ENCODE assay signal across 18 cellular contexts in genomic region chr2:226435146-226435545, GRCh38.
"Had no signal": no experiment of that assay in that cellular context is flagged by ENCODE, and none has a peak within 500 bp of the region (broad histone marks: within the 10 kb centered on the region; RNA-seq: fewer than 3 reads in every experiment).

No MANE protein-coding gene starts in this region.

- ATAC-seq: activated CD4-positive, alpha-beta T cell treated with anti-CD3 and anti-CD28 coated beads for 36 hours; activated CD8-positive, alpha-beta T cell treated with anti-CD3 and anti-CD28 coated beads for 36 hours; activated T-cell treated with anti-CD3 and anti-CD28 coated beads, Interleukin-2, amount 50 U/mL, for 72 hours; esophagus mucosa; left lung had no signal

- H3K4me1 ChIP-seq: left lung had no signal

- H3K9me3 ChIP-seq: left lung had no signal

- H3K36me3 Mint-ChIP-seq: activated naive CD8-positive, alpha-beta T cell treated with anti-CD3 and anti-CD28 coated beads for 36 hours had no signal

- H3K4me1 Mint-ChIP-seq: activated CD4-positive, alpha-beta T cell treated with anti-CD3 and anti-CD28 coated beads for 36 hours; activated naive CD8-positive, alpha-beta T cell treated with anti-CD3 and anti-CD28 coated beads for 36 hours had no signal

- H3K36me3 ChIP-seq: cardiac muscle cell, left lung had no signal

- H3K27ac Mint-ChIP-seq: activated CD4-positive, alpha-beta T cell treated with anti-CD3 and anti-CD28 coated beads for 36 hours; activated CD8-positive, alpha-beta T cell treated with anti-CD3 and anti-CD28 coated beads for 36 hours; activated naive CD8-positive, alpha-beta T cell treated with anti-CD3 and anti-CD28 coated beads for 36 hours; activated T-cell treated with anti-CD3 and anti-CD28 coated beads, Interleukin-2, amount 50 U/mL, for 72 hours had no signal

- H3K27ac ChIP-seq: cardiac muscle cell, left lung, VCaP had no signal

- DNase-seq: activated CD4-positive, alpha-beta T cell treated with anti-CD3 and anti-CD28 coated beads for 36 hours; activated CD8-positive, alpha-beta memory T cell treated with anti-CD3 and anti-CD28 coated beads, Interleukin-2, amount 50 U/mL, for 4 hours; activated CD8-positive, alpha-beta T cell treated with anti-CD3 and anti-CD28 coated beads for 36 hours; activated gamma-delta T cell treated with Interleukin-2 at 50 U/mL for 16 hours; activated naive CD8-positive, alpha-beta T cell treated with anti-CD3 and anti-CD28 coated beads for 36 hours; activated T-cell treated with anti-CD3 and anti-CD28 coated beads, Interleukin-2, amount 50 U/mL, for 72 hours; aorta; islet precursor cell; left lung; mesendoderm; stimulated activated CD4-positive, alpha-beta T cell treated with anti-CD3 and anti-CD28 coated beads, Interleukin-2, amount 100 ng/mL, for 24 hours; stimulated activated naive CD4-positive, alpha-beta T cell; T-helper 1 cell had no signal

- H3K27me3 ChIP-seq: cardiac muscle cell, left lung had no signal

- H3K4me3 Mint-ChIP-seq: activated CD4-positive, alpha-beta T cell treated with anti-CD3 and anti-CD28 coated beads for 36 hours; activated CD8-positive, alpha-beta T cell treated with anti-CD3 and anti-CD28 coated beads for 36 hours; activated naive CD8-positive, alpha-beta T cell treated with anti-CD3 and anti-CD28 coated beads for 36 hours; activated T-cell treated with anti-CD3 and anti-CD28 coated beads, Interleukin-2, amount 50 U/mL, for 72 hours had no signal

- H3K4me3 ChIP-seq: cardiac muscle cell, left lung had no signal

- FAIRE-seq: endometrium, frontal cortex had no signal

- H3K9me3 Mint-ChIP-seq: activated CD8-positive, alpha-beta T cell treated with anti-CD3 and anti-CD28 coated beads for 36 hours; activated naive CD8-positive, alpha-beta T cell treated with anti-CD3 and anti-CD28 coated beads for 36 hours had no signal
